ENCODE assay signal across 8 cellular contexts in the genomic region with DNA sequence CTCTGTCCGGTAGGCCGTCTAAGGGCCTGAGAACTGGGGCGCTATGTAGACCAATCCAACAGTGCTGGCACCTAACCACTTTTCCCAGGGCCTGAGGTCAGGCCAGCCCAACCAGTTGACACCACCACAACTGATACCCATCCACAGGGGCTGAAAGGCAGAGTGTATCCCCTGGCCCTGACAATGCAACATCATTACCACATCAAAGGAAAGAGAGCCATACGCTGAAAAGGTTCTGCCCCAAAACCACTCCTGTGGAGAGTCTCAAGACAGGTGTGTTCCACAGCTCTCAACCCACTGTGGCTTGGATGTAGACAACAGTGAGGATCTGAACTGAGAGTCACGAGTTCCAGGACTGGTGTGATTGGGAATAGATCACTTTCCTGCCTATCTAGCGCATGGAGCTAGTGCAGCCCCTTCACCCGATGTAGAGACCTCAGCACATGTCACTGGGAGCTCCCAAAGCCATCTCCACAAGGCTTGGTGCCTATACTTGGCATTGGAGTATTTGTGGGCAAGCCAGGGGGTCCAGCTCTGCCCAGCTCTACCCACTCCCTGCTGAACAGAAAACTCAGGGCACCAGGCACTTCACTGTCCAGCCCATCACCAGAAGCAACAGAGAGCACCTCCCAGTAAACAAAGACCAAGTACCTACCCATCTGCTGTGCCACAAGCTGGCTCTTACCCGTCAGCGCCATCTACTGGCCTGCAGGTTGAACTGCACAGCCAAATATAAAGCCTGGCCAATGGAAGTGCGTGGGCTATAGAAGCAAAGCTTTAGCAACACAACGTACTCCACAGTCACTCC.
A peak's percentile ranks its signal among the peaks of the same experiment; 100 is the strongest.
DNase-seq lines count a peak whose midpoint lies in the region; TF ChIP-seq lines count a peak whose summit lies in the region.

No MANE protein-coding gene starts in this region.

- H3K9ac ChIP-seq in trophoblast cell (ENCODE audit: low read length), result no peak overlapping the region

- POLR2A ChIA-PET in activated CD4-positive, alpha-beta memory T cell treated with anti-CD3 and anti-CD28 coated beads, Interleukin-2, amount 10 ng/mL, durations not matched to agents 7 days and 5 days (lab: Charles Lee), result no interaction called here

- no peak overlapping the region for H3K23ac ChIP-seq in trophoblast cell (ENCODE audit: low read length)

- H3K18ac ChIP-seq in trophoblast cell (ENCODE audit: low read length), result no peak overlapping the region

- H4K8ac ChIP-seq in trophoblast cell (ENCODE audit: low read depth, low read length), result peak overlapping the region; percentile 3

- TF ChIP-seq POLR2A in vagina (IDR thresholded peaks at IDR 0.05), result no peak

- no peaks in the 10 kb centered on the region for H3K79me2 ChIP-seq in trophoblast cell (ENCODE audit: control insufficient read depth, insufficient read depth, low read length, poor library complexity)

- H3K4me3 Mint-ChIP-seq in activated CD4-positive, alpha-beta memory T cell treated with anti-CD3 and anti-CD28 coated beads, Interleukin-2, amount 10 ng/mL, durations not matched to agents 7 days and 5 days, result no peak overlapping the region

- peaks cover 7% of the 10 kb centered on the region for H3K9me3 Mint-ChIP-seq in activated CD4-positive, alpha-beta memory T cell treated with anti-CD3 and anti-CD28 coated beads, Interleukin-2, amount 10 ng/mL, durations not matched to agents 7 days and 5 days

- CTCF ChIA-PET in activated CD4-positive, alpha-beta memory T cell treated with anti-CD3 and anti-CD28 coated beads, Interleukin-2, amount 10 ng/mL, durations not matched to agents 7 days and 5 days (lab: Charles Lee), result interaction anchor here (1.0 to 2.5 kb wide), 7 partner anchors 10 to 245 kb away, joined by 3 to 10 read pairs (median 6); no protein-coding TSS in a partner anchor

- no peak overlapping the region for H2AFZ ChIP-seq in trophoblast cell (ENCODE audit: insufficient read depth, low read length, poor library complexity)

- peak overlapping the region; percentile 47 for H2AK5ac ChIP-seq in trophoblast cell (ENCODE audit: low read length)

- no peaks in the 10 kb centered on the region for H3K79me1 ChIP-seq in trophoblast cell (ENCODE audit: low read length)

- no peak overlapping the region for H3K27ac Mint-ChIP-seq in activated CD4-positive, alpha-beta memory T cell treated with anti-CD3 and anti-CD28 coated beads, Interleukin-2, amount 10 ng/mL, durations not matched to agents 7 days and 5 days

- H4K12ac ChIP-seq in trophoblast cell (ENCODE audit: low read depth, low read length), result no peak overlapping the region

- H3K4me3 ChIP-seq in fibroblast of the aortic adventitia (ENCODE audit: low read depth, low read length) (no peak overlapping the region), trophoblast cell (ENCODE audit: low read depth, low read length) (no peak overlapping the region), vagina (no peak overlapping the region)

- H2BK120ac ChIP-seq in trophoblast cell (ENCODE audit: insufficient read depth, low read length, poor library complexity), result no peak overlapping the region

- no peak overlapping the region for H2BK5ac ChIP-seq in trophoblast cell (ENCODE audit: low read depth, low read length, poor library complexity)

- DNase-seq in A172 (ENCODE audit: low spot score) (peak; percentile 51), NCI-H2227 treated with DMSO at 0.1 percent for 48 hours (lab: John Stamatoyannopoulos, UW) (peak; percentile 82), fibroblast of the aortic adventitia (ENCODE audit: low read depth) (peak; percentile 78), trophoblast cell (peak; percentile 11 to 71), vagina (ENCODE audit: extremely low spot score in 2 of 2) (no peak), cerebellum (ENCODE audit: low spot score) (no peak)
- peak; percentile 32 for DNase-seq in activated CD4-positive, alpha-beta memory T cell treated with anti-CD3 and anti-CD28 coated beads, Interleukin-2, amount 10 ng/mL, durations not matched to agents 7 days and 5 days

- no peak overlapping the region for H3K4ac ChIP-seq in trophoblast cell (ENCODE audit: low read depth, low read length)

- no peaks in the 10 kb centered on the region for H3K36me3 Mint-ChIP-seq in activated CD4-positive, alpha-beta memory T cell treated with anti-CD3 and anti-CD28 coated beads, Interleukin-2, amount 10 ng/mL, durations not matched to agents 7 days and 5 days (ENCODE audit: low read depth)

- no CpG with 5 or more reads among the region's 11 CpGs for WGBS in trophoblast cell (ENCODE audit: extremely low coverage, insufficient coverage, insufficient read length)

- H3K27me3 Mint-ChIP-seq in activated CD4-positive, alpha-beta memory T cell treated with anti-CD3 and anti-CD28 coated beads, Interleukin-2, amount 10 ng/mL, durations not matched to agents 7 days and 5 days, result no peaks in the 10 kb centered on the region

- peak overlapping the region; percentile 42 for H4K91ac ChIP-seq in trophoblast cell (ENCODE audit: low read depth, low read length)

- H3K4me1 ChIP-seq in trophoblast cell (ENCODE audit: control insufficient read depth in 1 of 2, insufficient read depth in 2 of 2, low read length in 2 of 2), result peaks cover 0 to 3% of the 10 kb centered on the region in 2 experiments
- no peaks in the 10 kb centered on the region for H3K4me1 ChIP-seq in vagina

- intact Hi-C loops in vagina (cut with DNase I), result no loop called here

- no peak overlapping the region for H3K14ac ChIP-seq in trophoblast cell (ENCODE audit: low read length)

- peak; percentile 83 for TF ChIP-seq CTCF in GM12874 (IDR thresholded peaks at IDR 0.05; ENCODE audit: insufficient read depth, low read depth, low read length)
- TF ChIP-seq CTCF in fibroblast of the aortic adventitia (IDR thresholded peaks at IDR 0.05; ENCODE audit: insufficient read depth, low read length), result peak; percentile 98
- TF ChIP-seq CTCF in vagina (IDR thresholded peaks at IDR 0.05), result peak in 1 of 3 experiments; percentile 33

- peaks cover 0 to 2% of the 10 kb centered on the region in 2 experiments for H3K36me3 ChIP-seq in trophoblast cell (ENCODE audit: control insufficient read depth in 1 of 2, insufficient read depth in 2 of 2, low read length in 2 of 2)
- H3K36me3 ChIP-seq in vagina, result no peaks in the 10 kb centered on the region

- H3K4me1 Mint-ChIP-seq in activated CD4-positive, alpha-beta memory T cell treated with anti-CD3 and anti-CD28 coated beads, Interleukin-2, amount 10 ng/mL, durations not matched to agents 7 days and 5 days, result no peaks in the 10 kb centered on the region

- no peak overlapping the region for H3K4me2 ChIP-seq in trophoblast cell (ENCODE audit: low read length)

- no peaks in the 10 kb centered on the region for H3K27me3 ChIP-seq in trophoblast cell (ENCODE audit: insufficient read depth, low read length)
- H3K27me3 ChIP-seq in vagina, result no peaks in the 10 kb centered on the region

- H3K9me3 ChIP-seq in trophoblast cell (ENCODE audit: insufficient read depth, low read depth, low read length) (no peaks in the 10 kb centered on the region), vagina (no peaks in the 10 kb centered on the region)

- no peak overlapping the region for H2BK12ac ChIP-seq in trophoblast cell (ENCODE audit: low read length)

- H3K27ac ChIP-seq in trophoblast cell (ENCODE audit: low read depth, low read length), result no peak overlapping the region
- H3K27ac ChIP-seq in vagina, result no peak overlapping the region

Comparison
In these comparisons a context has a peak if more than half of its experiments do, and no peak if none do; other contexts are left out.
1. DNase-seq: peak in A172 (single experiment), NCI-H2227 treated with DMSO at 0.1 percent for 48 hours (single experiment), activated CD4-positive, alpha-beta memory T cell treated with anti-CD3 and anti-CD28 coated beads, Interleukin-2, amount 10 ng/mL, durations not matched to agents 7 days and 5 days (single experiment), fibroblast of the aortic adventitia (single experiment) and trophoblast cell (2 of 2); none in vagina (0 of 2) and cerebellum (single experiment).